In the genomic region with DNA sequence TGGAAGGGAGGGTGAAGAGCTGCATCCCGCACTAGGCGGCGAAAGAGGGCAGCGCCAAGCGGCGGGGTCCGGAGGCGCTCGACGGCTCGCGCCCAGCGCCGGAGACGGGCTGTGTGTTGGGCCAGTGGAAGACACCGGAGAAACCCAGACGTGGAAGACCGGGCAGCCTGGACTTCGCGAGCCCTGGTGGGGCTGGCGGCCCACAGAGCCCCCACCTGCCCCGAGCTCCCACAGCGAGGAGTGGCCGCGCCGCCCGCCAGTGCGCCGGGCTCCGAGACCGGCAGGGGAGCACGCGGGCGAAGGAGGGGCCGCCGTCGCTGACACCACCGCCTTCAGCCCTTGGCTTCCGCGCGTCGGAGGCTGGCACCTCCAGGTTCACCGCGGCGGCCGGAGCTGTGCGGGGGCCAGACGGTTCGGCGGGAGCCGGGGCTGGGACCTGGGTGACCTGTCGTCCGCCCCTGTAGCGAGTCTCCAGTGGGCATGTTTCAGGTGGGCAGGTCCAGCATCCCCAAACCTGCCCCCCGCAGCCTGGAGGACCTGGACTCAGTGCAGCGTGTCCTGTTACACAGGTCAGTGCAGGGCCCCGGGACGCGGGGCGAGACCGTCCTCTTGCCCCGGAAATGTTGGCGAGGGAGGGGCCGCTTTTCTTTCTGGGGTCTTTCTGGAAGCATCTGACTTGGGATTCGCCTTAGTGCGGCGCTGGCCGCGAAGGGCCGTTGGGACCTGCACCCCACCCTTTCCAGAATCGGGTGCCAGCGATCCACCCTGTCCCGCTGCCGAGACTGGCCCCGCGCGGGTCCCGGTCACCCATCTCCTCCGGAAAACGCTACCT, we compare ENCODE assay signal across 8 cellular contexts. TPM values are rescaled to one million over a fixed set of nuclear protein-coding genes. Genes with fewer than 3 reads are reported as not detected.
DNase-seq lines count a peak whose midpoint lies in the region; ATAC-seq, FAIRE-seq and TF ChIP-seq lines count a peak whose summit lies in the region.

No MANE protein-coding gene starts in this region.

- H3K4me1 ChIP-seq in MM.1S (ENCODE audit: low read length) (no peaks in the 10 kb centered on the region), kidney (ENCODE audit: control insufficient read depth in 1 of 2, insufficient read depth in 1 of 2, low read depth in 1 of 2, low read length in 2 of 2) (no peaks in the 10 kb centered on the region), spleen (peaks cover 5 to 18% (median 10%) of the 10 kb centered on the region in 6 donors)

- WGBS in spleen, 5 donors, result 1 to 6% (median 2%) methylated on average over 43 to 80 of the region's 80 CpGs

- H3K9ac ChIP-seq in MM.1S (ENCODE audit: low read length) (no peak overlapping the region), kidney (ENCODE audit: low read length in 2 of 2) (peak overlapping the region; percentile 13 to 18)

- H3K9me3 ChIP-seq in MM.1S (replicated peaks; ENCODE audit: insufficient read depth, low read length) (no peaks in the 10 kb centered on the region), kidney (ENCODE audit: control insufficient read depth in 1 of 2, low read length in 2 of 2) (no peaks in the 10 kb centered on the region), spleen (peaks cover 0 to 4% (median 0%) of the 10 kb centered on the region in 8 donors)

- peak overlapping the region; percentile 57 for H2AFZ ChIP-seq in MM.1S (ENCODE audit: low read length)

- H3K27ac ChIP-seq in MM.1S (ENCODE audit: low read length) (no peak overlapping the region), brain microvascular endothelial cell (peak overlapping the region; percentile 9), kidney (ENCODE audit: low read depth in 2 of 2, low read length in 2 of 2) (no peak overlapping the region), spleen (no peak overlapping the region)

- H3K9me3 Mint-ChIP-seq in activated CD8-positive, alpha-beta memory T cell treated with anti-CD3 and anti-CD28 coated beads, Interleukin-2, amount 10 ng/mL, durations not matched to agents 7 days and 5 days (ENCODE audit: low read depth), result no peaks in the 10 kb centered on the region

- intact Hi-C loops in kidney (cut with DNase I) (no loop called here), spleen (cut with DNase I; ENCODE audit: low total_unique reads) (no loop called here)

- CTCF ChIA-PET in activated CD8-positive, alpha-beta memory T cell treated with anti-CD3 and anti-CD28 coated beads, Interleukin-2, amount 10 ng/mL, durations not matched to agents 7 days and 5 days (lab: Charles Lee), result interaction anchor here (0.8 to 1.6 kb wide), 2 partner anchors 16 to 110 kb away, joined by 3 to 4 read pairs; no protein-coding TSS in a partner anchor

- H3K27me3 ChIP-seq in MM.1S (replicated peaks; ENCODE audit: insufficient read depth, low read length) (no peaks in the 10 kb centered on the region), brain microvascular endothelial cell (replicated peaks) (no peaks in the 10 kb centered on the region), spleen (replicated peaks in 1 of 7) (peaks cover 0 to 52% (median 32%) of the 10 kb centered on the region in 7 donors)

- TF ChIP-seq POLR2A in spleen (IDR thresholded peaks at IDR 0.05), result no peak

- FAIRE-seq in kidney (lab: Jason Lieb, UNC), result no peak

- H3K27me3 Mint-ChIP-seq in activated CD8-positive, alpha-beta memory T cell treated with anti-CD3 and anti-CD28 coated beads, Interleukin-2, amount 10 ng/mL, durations not matched to agents 7 days and 5 days, result peaks cover 40% of the 10 kb centered on the region

- no peak for TF ChIP-seq CTCF in MM.1S (IDR thresholded peaks at IDR 0.05; ENCODE audit: low read length)
- TF ChIP-seq CTCF in brain microvascular endothelial cell (IDR thresholded peaks at IDR 0.05; ENCODE audit: low read depth, low read length, missing control alignments), result peak; percentile 60
- TF ChIP-seq CTCF in kidney (IDR thresholded peaks at IDR 0.05; ENCODE audit: borderline replicate concordance, extremely low read depth, insufficient read depth), result peak; percentile 30
- TF ChIP-seq CTCF in spleen (IDR thresholded peaks at IDR 0.05 in 8 of 11, conservative IDR thresholded peaks at IDR 0.05 in 3 of 11), result peak in 2 of 11 experiments; percentile 6 to 19

- no peaks in the 10 kb centered on the region for H3K36me3 ChIP-seq in MM.1S (replicated peaks; ENCODE audit: insufficient read depth, low read length)
- H3K36me3 ChIP-seq in brain microvascular endothelial cell (replicated peaks), result no peaks in the 10 kb centered on the region
- no peaks in the 10 kb centered on the region for H3K36me3 ChIP-seq in kidney (ENCODE audit: control insufficient read depth in 1 of 2, insufficient read depth in 2 of 2, low read length in 2 of 2)
- no peaks in the 10 kb centered on the region for H3K36me3 ChIP-seq in spleen

- no peaks in the 10 kb centered on the region for H4K20me1 ChIP-seq in MM.1S (ENCODE audit: insufficient read depth, low read length)

- no peaks in the 10 kb centered on the region for H3K36me3 Mint-ChIP-seq in activated CD8-positive, alpha-beta memory T cell treated with anti-CD3 and anti-CD28 coated beads, Interleukin-2, amount 10 ng/mL, durations not matched to agents 7 days and 5 days

- peak overlapping the region; percentile 55 for H3K4me3 Mint-ChIP-seq in activated CD8-positive, alpha-beta memory T cell treated with anti-CD3 and anti-CD28 coated beads, Interleukin-2, amount 10 ng/mL, durations not matched to agents 7 days and 5 days

- in situ Hi-C loops in brain microvascular endothelial cell (cut with HindIII; ENCODE audit: low pct_ligation_motif_present, low sequenced_read_pairs), result loop anchor here (25.0 kb wide), 1 partner anchor 114 kb away; the partner anchor contains the start of gene SLC25A31

- H3K27ac Mint-ChIP-seq in activated CD8-positive, alpha-beta memory T cell treated with anti-CD3 and anti-CD28 coated beads, Interleukin-2, amount 10 ng/mL, durations not matched to agents 7 days and 5 days, result no peak overlapping the region

- DNase-seq in activated CD8-positive, alpha-beta memory T cell treated with anti-CD3 and anti-CD28 coated beads, Interleukin-2, amount 10 ng/mL, durations not matched to agents 7 days and 5 days, result no peak
- DNase-seq in activated CD8-positive, alpha-beta memory T cell treated with anti-CD3 and anti-CD28 coated beads, Interleukin-2, amount 50 U/mL, for 4 hours, result no peak
- DNase-seq in MM.1S, result no peak
- DNase-seq in brain microvascular endothelial cell, result peak; percentile 29
- DNase-seq in kidney, result peak; percentile 80
- DNase-seq in spleen, result peak; percentile 78

- H3F3A ChIP-seq in MM.1S (ENCODE audit: insufficient read depth, low read length), result no peaks in the 10 kb centered on the region

- peak overlapping the region; percentile 30 for H3K4me2 ChIP-seq in MM.1S (ENCODE audit: low read depth, low read length)

- no peaks in the 10 kb centered on the region for H3K79me2 ChIP-seq in MM.1S (ENCODE audit: low read length)

- peaks cover 11% of the 10 kb centered on the region for H3K4me1 Mint-ChIP-seq in activated CD8-positive, alpha-beta memory T cell treated with anti-CD3 and anti-CD28 coated beads, Interleukin-2, amount 10 ng/mL, durations not matched to agents 7 days and 5 days

- H3K9me2 ChIP-seq in MM.1S (replicated peaks; ENCODE audit: insufficient read depth, low read length), result no peaks in the 10 kb centered on the region

- peak; percentile 36 for ATAC-seq in activated CD8-positive, alpha-beta memory T cell treated with anti-CD3 and anti-CD28 coated beads, Interleukin-2, amount 10 ng/mL, durations not matched to agents 7 days and 5 days
- no peak for ATAC-seq in HG03095 (IDR thresholded peaks at IDR 0.05; ENCODE audit: unreplicated experiment)
- ATAC-seq in HG02571 (IDR thresholded peaks at IDR 0.05; ENCODE audit: unreplicated experiment), result no peak

- H3K4me3 ChIP-seq in MM.1S (ENCODE audit: low read length) (peak overlapping the region; percentile 45), brain microvascular endothelial cell (ENCODE audit: low read depth, low read length) (peak overlapping the region; percentile 73), kidney (ENCODE audit: low read length in 2 of 2) (peak overlapping the region; percentile 62 to 65), spleen (peak overlapping the region; percentile 29 to 69 (median 40))

RNA-seq across cellular contexts. Expression of gene INTU, which starts 9.6 kb away (rescaled TPM):
- under 1 TPM; 0.03 to 0.12 TPM for total RNA-seq in activated CD8-positive, alpha-beta memory T cell treated with anti-CD3 and anti-CD28 coated beads, Interleukin-2, amount 10 ng/mL, durations not matched to agents 7 days and 5 days
- total RNA-seq in kidney (8.3 TPM), spleen (1 to 10 TPM; 3.0 to 9.1 (median 4.8) TPM)
- polyA plus RNA-seq in kidney (ENCODE audit: insufficient read depth, low read depth, low replicate concordance) (2.6 TPM), spleen (1 to 10 TPM in 2 of 3 donors, under 1 TPM in 1; 0.85 to 2.2 (median 1.8) TPM)

Comparison
In these comparisons a context has a peak if more than half of its experiments do, and no peak if none do; other contexts are left out.
1. DNase-seq: peak in brain microvascular endothelial cell (single experiment), kidney (single experiment) and spleen (single experiment); none in activated CD8-positive, alpha-beta memory T cell treated with anti-CD3 and anti-CD28 coated beads, Interleukin-2, amount 10 ng/mL, durations not matched to agents 7 days and 5 days (single experiment), activated CD8-positive, alpha-beta memory T cell treated with anti-CD3 and anti-CD28 coated beads, Interleukin-2, amount 50 U/mL, for 4 hours (single experiment) and MM.1S (single experiment).
2. Peak in every context shown above with its lines, with median percentiles within 50 percentile points of each other: H3K4me3 ChIP-seq.